In the genomic region with DNA sequence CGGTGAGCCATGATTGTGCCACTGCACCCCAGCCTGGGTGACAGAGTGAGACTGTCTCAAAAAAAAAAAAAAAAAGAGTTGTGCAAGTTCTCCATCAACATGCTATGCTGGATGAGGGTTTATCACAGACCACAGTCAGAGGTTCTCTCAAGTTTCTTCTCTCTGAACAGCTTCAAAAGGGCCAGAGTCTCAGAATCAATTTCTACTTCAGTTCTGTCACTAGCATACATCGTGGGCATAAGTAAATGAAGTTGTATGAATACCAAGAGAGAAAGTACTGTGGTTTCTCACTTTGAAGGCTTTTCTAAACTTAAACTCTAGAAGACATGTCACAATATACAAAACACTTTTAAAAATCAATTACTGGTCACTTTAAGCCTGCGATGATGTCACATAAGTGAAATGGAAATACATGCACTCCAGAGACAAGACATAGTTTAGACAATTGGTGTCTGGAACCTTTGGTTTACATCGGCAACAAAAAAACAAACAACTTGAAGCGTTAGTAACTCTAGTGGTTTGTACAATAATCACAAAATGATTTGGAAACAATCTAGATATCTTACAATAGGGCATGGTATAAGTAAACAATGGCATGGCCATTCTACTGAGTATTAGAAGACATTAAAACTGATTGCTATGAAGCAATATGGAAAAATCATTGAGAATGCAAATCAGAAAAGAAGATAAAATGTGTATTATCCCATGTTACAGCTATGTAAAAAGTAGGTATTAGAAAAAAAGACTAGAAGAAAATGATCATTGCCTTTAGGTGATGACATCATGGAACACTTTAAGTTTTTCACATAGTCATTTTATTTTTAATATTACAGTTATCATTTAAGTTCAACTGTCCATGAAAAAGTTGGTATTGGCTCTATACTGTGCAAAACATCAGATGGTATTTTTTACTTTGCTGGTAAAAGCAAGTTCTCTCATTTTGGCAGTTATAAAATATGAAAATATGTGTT, we compare ENCODE assay signal across 20 cellular contexts.
DNase-seq lines count a peak whose midpoint lies in the region; ATAC-seq, FAIRE-seq and TF ChIP-seq lines count a peak whose summit lies in the region.
"Had no signal": no experiment of that assay in that cellular context is flagged by ENCODE, and none has a peak within 500 bp of the region (broad histone marks: within the 10 kb centered on the region; RNA-seq: fewer than 3 reads in every experiment).

No MANE protein-coding gene starts in this region.

- POLR2A ChIA-PET in IMR-90 (lab: Charles Lee; ENCODE audit: unreplicated experiment) = no interaction called here

- no peak overlapping the region for H3K9ac ChIP-seq in IMR-90 (ENCODE audit: low read depth, low read length)

- no peak overlapping the region for H3K18ac ChIP-seq in IMR-90 (ENCODE audit: low read depth, low read length)

- TF ChIP-seq POLR2A in IMR-90 (IDR thresholded peaks at IDR 0.05; ENCODE audit: low read depth, low read length) = no peak
- no peak for TF ChIP-seq POLR2A in GM12891 (IDR thresholded peaks at IDR 0.05; ENCODE audit: low read depth, low read length)

- no peak overlapping the region for H3K27ac ChIP-seq in IMR-90 (ENCODE audit: insufficient read depth, low read length)
- H3K27ac ChIP-seq in osteoblast (ENCODE audit: low read depth, low read length) = no peak overlapping the region
- H3K27ac ChIP-seq: brain microvascular endothelial cell, HL-60, thoracic aorta, WERI-Rb-1 had no signal

- H3K36me3 ChIP-seq in IMR-90 (ENCODE audit: control insufficient read depth, insufficient read depth, low read length) = peaks cover 7% of the 10 kb centered on the region
- peaks cover 9% of the 10 kb centered on the region for H3K36me3 ChIP-seq in osteoblast (ENCODE audit: insufficient read depth, low read length)
- H3K36me3 ChIP-seq: thoracic aorta had no signal

- H2AK5ac ChIP-seq in IMR-90 (ENCODE audit: low read depth, low read length) = no peak overlapping the region

- peak; percentile 68 for ATAC-seq in GM18511 (IDR thresholded peaks at IDR 0.05; ENCODE audit: unreplicated experiment)
- peak; percentile 64 for ATAC-seq in GM19467 (IDR thresholded peaks at IDR 0.05; ENCODE audit: unreplicated experiment)
- ATAC-seq in HG02852 (IDR thresholded peaks at IDR 0.05; ENCODE audit: unreplicated experiment) = peak; percentile 90
- no peak; the same call in 1 of the 2 replicates for ATAC-seq in IMR-90 (ENCODE audit: low read depth)
- ATAC-seq: left ventricle myocardium superior, Panc1 had no signal

- no peak overlapping the region for H2AK9ac ChIP-seq in IMR-90 (replicated peaks; ENCODE audit: low read depth, low read length, poor library complexity)

- no peak overlapping the region for H3K4ac ChIP-seq in IMR-90 (ENCODE audit: low read depth, low read length)

- no peak overlapping the region for H2BK120ac ChIP-seq in IMR-90 (ENCODE audit: low read depth, low read length)

- H3K9me3 ChIP-seq in IMR-90 (ENCODE audit: control insufficient read depth, insufficient read depth, low read length) = no peaks in the 10 kb centered on the region
- no peaks in the 10 kb centered on the region for H3K9me3 ChIP-seq in osteoblast (ENCODE audit: low read depth, low read length)
- H3K9me3 ChIP-seq: thoracic aorta had no signal

- DNase-seq in IMR-90 (peak; percentile 15), HK-2 (ENCODE audit: unreplicated experiment) (no peak), GM12891 (ENCODE audit: insufficient read length, low spot score) (no peak), anterior cingulate cortex (lab: John Stamatoyannopoulos, UW) (no peak), osteoblast (ENCODE audit: insufficient read length, low spot score, missing footprints) (no peak)
- DNase-seq: activated naive CD4-positive, alpha-beta T cell; brain microvascular endothelial cell; Karpas-422; left ventricle myocardium superior; NCI-H1694; NCI-H526 treated with DMSO at 0.1 percent for 48 hours; stimulated activated CD4-positive, alpha-beta T cell treated with anti-CD3 and anti-CD28 coated beads, Interleukin-15, amount 100 ng/mL, for 24 hours; SW 1271; WERI-Rb-1 had no signal

- CTCF ChIA-PET in IMR-90 (lab: Yijun Ruan, JAX) = interaction anchor here (0.7 kb wide), 1 partner anchor 38 kb away, joined by 4 read pairs; no protein-coding TSS in a partner anchor

- H4K8ac ChIP-seq in IMR-90 (ENCODE audit: low read depth in 2 of 2, low read length in 2 of 2) = no peak overlapping the region

- in situ Hi-C loops in IMR-90 (cut with MboI; ENCODE audit: low sequenced_read_pairs) = no loop called here

- H3K14ac ChIP-seq in IMR-90 (replicated peaks; ENCODE audit: low read depth, low read length) = no peak overlapping the region

- H3K56ac ChIP-seq in IMR-90 (ENCODE audit: extremely low read depth, insufficient read depth, low read length) = no peak overlapping the region

- TF ChIP-seq CTCF in IMR-90 (conservative IDR thresholded peaks at IDR 0.05; ENCODE audit: low read depth, low read length) = no peak
- no peak for TF ChIP-seq CTCF in osteoblast (IDR thresholded peaks at IDR 0.05; ENCODE audit: extremely low read depth, low read depth, low read length)

- H2BK5ac ChIP-seq in IMR-90 (ENCODE audit: low read depth, low read length, poor library complexity, severe bottlenecking) = no peak overlapping the region

- H3K9me1 ChIP-seq in IMR-90 (ENCODE audit: insufficient read depth, low read length) = peaks cover 24% of the 10 kb centered on the region

- no peak for TF ChIP-seq RAD21 in IMR-90 (IDR thresholded peaks at IDR 0.05; ENCODE audit: low read length)

- intact Hi-C loops in IMR-90 (cut with micrococcal nuclease) = no loop called here

- no TSS peak for BruUV-seq in IMR-90 (replicated peaks; lab: Mats Ljungman, UMichigan)

- no peak overlapping the region for H2BK20ac ChIP-seq in IMR-90 (ENCODE audit: low read depth, low read length)

- no CpG with 5 or more reads among the region's 5 CpGs for WGBS in IMR-90 (ENCODE audit: extremely low coverage in 2 of 2, insufficient read length in 1 of 2), 2 experiments

- no peak overlapping the region for H4K5ac ChIP-seq in IMR-90 (ENCODE audit: low read depth, low read length)

- H3K4me1 ChIP-seq in IMR-90 (ENCODE audit: control insufficient read depth, insufficient read depth, low read length) (peaks cover 10% of the 10 kb centered on the region), osteoblast (ENCODE audit: insufficient read depth, low read length) (peaks cover 12% of the 10 kb centered on the region)

- no peaks in the 10 kb centered on the region for H4K20me1 ChIP-seq in IMR-90 (ENCODE audit: insufficient read depth, low read length)
- peaks cover 4% of the 10 kb centered on the region for H4K20me1 ChIP-seq in osteoblast (ENCODE audit: insufficient read depth, low read length)

- no peak for FAIRE-seq in GM12891 (lab: Jason Lieb, UNC)

- H3K4me3 ChIP-seq in IMR-90 (ENCODE audit: insufficient read depth, low read depth, low read length) (no peak overlapping the region), osteoblast (ENCODE audit: insufficient read depth, low read length) (no peak overlapping the region)
- H3K4me3 ChIP-seq: thoracic aorta had no signal

- no peak overlapping the region for H3K23ac ChIP-seq in IMR-90 (ENCODE audit: low read depth, low read length)

- H3K4me2 ChIP-seq in IMR-90 (ENCODE audit: low read depth, low read length) (no peak overlapping the region), osteoblast (ENCODE audit: insufficient read depth, low read length) (no peak overlapping the region)

- dilution Hi-C loops in IMR-90 (cut with HindIII; ENCODE audit: low sequenced_read_pairs, unreplicated experiment) = no loop called here

- no peak overlapping the region for H2BK15ac ChIP-seq in IMR-90 (ENCODE audit: low read depth, low read length)

- H3K79me2 ChIP-seq in osteoblast (ENCODE audit: insufficient read depth, low read length) = peaks cover 2% of the 10 kb centered on the region

- no peaks in the 10 kb centered on the region for H3K27me3 ChIP-seq in IMR-90 (ENCODE audit: control insufficient read depth, insufficient read depth, low read length)
- no peaks in the 10 kb centered on the region for H3K27me3 ChIP-seq in osteoblast (ENCODE audit: insufficient read depth, low read length)
- H3K27me3 ChIP-seq: brain microvascular endothelial cell had no signal

- H2AFZ ChIP-seq in IMR-90 (replicated peaks; ENCODE audit: low read length, poor library complexity) (no peak overlapping the region), osteoblast (ENCODE audit: low read length) (no peak overlapping the region)

- H3K79me1 ChIP-seq in IMR-90 (ENCODE audit: low read depth in 1 of 2, low read length in 2 of 2) = peaks cover 0 to 13% of the 10 kb centered on the region in 2 experiments; a peak in 3 of 4 replicates

- no peak overlapping the region for H4K91ac ChIP-seq in IMR-90 (ENCODE audit: insufficient read depth, low read depth, low read length)

TF ChIP-seq in IMR-90, 13 proteins besides CTCF, POLR2A, EP300 and RAD21 (continues in another document):
- TF ChIP-seq RCOR1 (IDR thresholded peaks at IDR 0.05; ENCODE audit: insufficient replicate concordance, low read length) (no peak), SMC3 (IDR thresholded peaks at IDR 0.05; ENCODE audit: low read depth, low read length) (no peak), NFE2L2 (IDR thresholded peaks at IDR 0.05; ENCODE audit: low read depth, low read length) (no peak), MAFK (IDR thresholded peaks at IDR 0.05; ENCODE audit: low read depth, low read length) (no peak), MXI1 (IDR thresholded peaks at IDR 0.05; ENCODE audit: borderline replicate concordance, low read depth, low read length) (no peak), CHD1 (IDR thresholded peaks at IDR 0.05; ENCODE audit: low read depth, low read length) (no peak)

TF ChIP-seq in GM12891, 5 proteins besides CTCF, POLR2A, EP300 and RAD21:
- no peak for TF ChIP-seq POLR2AphosphoS5 (IDR thresholded peaks at IDR 0.05; ENCODE audit: low read depth, low read length)
- no peak for TF ChIP-seq POU2F2 (IDR thresholded peaks at IDR 0.05; ENCODE audit: low read depth, low read length)
- no peak for TF ChIP-seq SPI1 (IDR thresholded peaks at IDR 0.05; ENCODE audit: low read depth, low read length)
- TF ChIP-seq PAX5 (IDR thresholded peaks at IDR 0.05; ENCODE audit: insufficient read depth, low read length, severe bottlenecking) = no peak
- no peak for TF ChIP-seq TAF1 (IDR thresholded peaks at IDR 0.05; ENCODE audit: low read depth, low read length)
